ENCODE assay signal across 9 cellular contexts in genomic region chr10:98331888-98332287, GRCh38.
DNase-seq lines count a peak whose midpoint lies in the region; ATAC-seq and TF ChIP-seq lines count a peak whose summit lies in the region.
"Had no signal": no experiment of that assay in that cellular context is flagged by ENCODE, and none has a peak within 500 bp of the region (broad histone marks: within the 10 kb centered on the region; RNA-seq: fewer than 3 reads in every experiment).

No MANE protein-coding gene starts in this region.

- H3K9ac ChIP-seq in Karpas-422 (ENCODE audit: low read length): no peak overlapping the region

- H3K4me1 ChIP-seq in Karpas-422 (ENCODE audit: low read length): no peaks in the 10 kb centered on the region
- H3K4me1 ChIP-seq in lower lobe of right lung: no peaks in the 10 kb centered on the region
- no peaks in the 10 kb centered on the region for H3K4me1 ChIP-seq in esophagus squamous epithelium

- intact Hi-C loops in lower lobe of right lung (cut with DNase I): no loop called here
- intact Hi-C loops in esophagus squamous epithelium (cut with DNase I): no loop called here

- WGBS in esophagus squamous epithelium, 2 donors: 62 to 88% methylated on average over 3 to 6 of the region's 6 CpGs

- H3K9me3 ChIP-seq in Karpas-422 (ENCODE audit: low read length) (no peaks in the 10 kb centered on the region), lower lobe of right lung (no peaks in the 10 kb centered on the region), esophagus squamous epithelium (no peaks in the 10 kb centered on the region)
- H3K9me3 ChIP-seq: thoracic aorta had no signal

- DNase-seq in NCI-H510A treated with DMSO at 0.1 percent for 48 hours (lab: John Stamatoyannopoulos, UW) (peak; percentile 26), NCI-H510A (lab: John Stamatoyannopoulos, UW) (no peak), Karpas-422 (peak; percentile 73), lower lobe of right lung (no peak), NCI-H2081 (lab: John Stamatoyannopoulos, UW) (no peak), NCI-H524 treated with DMSO at 0.1 percent for 48 hours (lab: John Stamatoyannopoulos, UW) (no peak), esophagus squamous epithelium (lab: John Stamatoyannopoulos, UW) (no peak)
- DNase-seq in activated CD4-positive, alpha-beta T cell treated with anti-CD3 and anti-CD28 coated beads, Interleukin-2, amount 50 U/mL, for 48 hours: peak; percentile 9 to 17

- no peaks in the 10 kb centered on the region for H3K27me3 ChIP-seq in Karpas-422 (ENCODE audit: low read length)
- no peaks in the 10 kb centered on the region for H3K27me3 ChIP-seq in lower lobe of right lung (ENCODE audit: low read depth)
- H3K27me3 ChIP-seq in esophagus squamous epithelium: peaks cover 0 to 28% (median 0%) of the 10 kb centered on the region in 4 donors

- H3K9me2 ChIP-seq in Karpas-422 (replicated peaks; ENCODE audit: insufficient read depth, low read length): no peaks in the 10 kb centered on the region

- H3K36me3 ChIP-seq in Karpas-422 (ENCODE audit: insufficient read depth, low read length): no peaks in the 10 kb centered on the region
- no peaks in the 10 kb centered on the region for H3K36me3 ChIP-seq in lower lobe of right lung
- H3K36me3 ChIP-seq in esophagus squamous epithelium: no peaks in the 10 kb centered on the region
- H3K36me3 ChIP-seq: thoracic aorta had no signal

- H3K27ac ChIP-seq in Karpas-422 (ENCODE audit: low read length): no peak overlapping the region
- H3K27ac ChIP-seq in lower lobe of right lung: no peak overlapping the region
- no peak overlapping the region for H3K27ac ChIP-seq in esophagus squamous epithelium
- H3K27ac ChIP-seq: thoracic aorta had no signal

- no peak for TF ChIP-seq POLR2A in esophagus squamous epithelium (IDR thresholded peaks at IDR 0.05)

- no peaks in the 10 kb centered on the region for H3K79me2 ChIP-seq in Karpas-422 (ENCODE audit: low read length)

- H3K4me2 ChIP-seq in Karpas-422 (ENCODE audit: low read depth, low read length, poor library complexity, severe bottlenecking): no peak overlapping the region

- H2AFZ ChIP-seq in Karpas-422 (ENCODE audit: low read length): no peak overlapping the region

- peak; percentile 47 to 54 for ATAC-seq in lower lobe of right lung

- no peak overlapping the region for H3K4me3 ChIP-seq in Karpas-422 (ENCODE audit: low read length)
- no peak overlapping the region for H3K4me3 ChIP-seq in lower lobe of right lung
- H3K4me3 ChIP-seq in esophagus squamous epithelium: no peak overlapping the region
- H3K4me3 ChIP-seq: thoracic aorta had no signal

- TF ChIP-seq CTCF in lower lobe of right lung (IDR thresholded peaks at IDR 0.05) (no peak), esophagus squamous epithelium (IDR thresholded peaks at IDR 0.05) (peak in 3 of 6 experiments; percentile 7 to 45 (median 37))

- H4K20me1 ChIP-seq in Karpas-422 (ENCODE audit: insufficient read depth, low read depth, low read length): no peaks in the 10 kb centered on the region

Comparison
In these comparisons a context has a peak if more than half of its experiments do, and no peak if none do; other contexts are left out.
1. DNase-seq: peak in NCI-H510A treated with DMSO at 0.1 percent for 48 hours (single experiment), Karpas-422 (single experiment) and activated CD4-positive, alpha-beta T cell treated with anti-CD3 and anti-CD28 coated beads, Interleukin-2, amount 50 U/mL, for 48 hours (2 of 2); none in NCI-H510A (single experiment), lower lobe of right lung (single experiment), NCI-H2081 (0 of 2), NCI-H524 treated with DMSO at 0.1 percent for 48 hours (single experiment) and esophagus squamous epithelium (single experiment).